ENCODE assay signal across 8 cellular contexts in the genomic region with DNA sequence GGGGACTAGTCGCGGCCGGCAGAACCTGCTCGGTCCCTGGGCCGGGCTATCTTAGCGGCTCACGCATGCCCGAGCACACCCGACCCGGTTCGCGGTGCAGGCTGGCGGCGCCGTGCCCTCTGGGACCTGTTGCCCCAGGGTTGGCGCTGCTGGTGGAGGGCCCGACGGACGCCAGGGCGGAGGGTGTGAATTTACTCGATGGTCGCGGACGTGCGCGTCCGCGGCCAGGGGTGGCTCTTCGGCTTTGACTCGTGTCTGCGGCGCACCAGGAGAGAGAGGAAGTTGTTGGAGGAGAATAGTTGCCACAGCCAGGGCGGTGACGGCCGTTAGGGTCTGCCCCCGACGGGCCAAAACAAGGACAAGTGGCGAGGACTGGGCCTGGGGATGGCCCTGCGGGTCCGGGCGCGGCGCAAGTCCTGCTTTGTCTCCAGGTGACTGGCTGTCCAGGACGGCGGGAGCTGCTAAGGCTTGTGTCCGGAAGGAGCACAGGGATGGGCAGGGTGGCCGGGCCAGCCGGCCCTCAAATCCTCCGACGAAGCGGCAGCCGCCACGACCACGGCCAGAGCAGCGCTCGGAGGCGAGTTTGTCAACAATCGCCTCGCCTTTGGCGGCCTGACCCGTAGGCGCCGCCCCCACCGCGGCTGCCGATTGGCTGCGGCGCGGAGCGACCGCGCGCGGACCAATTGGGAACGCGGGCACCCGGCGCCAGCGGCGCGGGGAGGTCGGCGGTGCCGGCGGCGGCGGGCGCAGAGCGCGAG. TPM values are rescaled to one million over a fixed set of nuclear protein-coding genes. Genes with fewer than 3 reads are reported as not detected.
A peak's percentile ranks its signal among the peaks of the same experiment; 100 is the strongest.
DNase-seq lines count a peak whose midpoint lies in the region; ATAC-seq and TF ChIP-seq lines count a peak whose summit lies in the region.

No MANE protein-coding gene starts in this region.

- CTCF ChIA-PET in activated CD4-positive, alpha-beta T cell treated with anti-CD3 and anti-CD28 coated beads for 36 hours (lab: Charles Lee): interaction anchor here (0.9 kb wide), 1 partner anchor 244 kb away, joined by 3 read pairs; no protein-coding TSS in a partner anchor

- H3K36me3 Mint-ChIP-seq in activated CD4-positive, alpha-beta T cell treated with anti-CD3 and anti-CD28 coated beads for 36 hours (ENCODE audit: low read depth): peaks cover 42% of the 10 kb centered on the region

- peak overlapping the region; percentile 29 for H3K27ac Mint-ChIP-seq in activated CD4-positive, alpha-beta T cell treated with anti-CD3 and anti-CD28 coated beads for 36 hours

- ATAC-seq in GM19025 (IDR thresholded peaks at IDR 0.05; ENCODE audit: low read depth, unreplicated experiment) (peak; percentile 49), HG03175 (IDR thresholded peaks at IDR 0.05; ENCODE audit: unreplicated experiment) (peak; percentile 54)
- ATAC-seq in activated CD4-positive, alpha-beta T cell treated with anti-CD3 and anti-CD28 coated beads for 36 hours: peak; percentile 48

- H3K4me3 Mint-ChIP-seq in activated CD4-positive, alpha-beta T cell treated with anti-CD3 and anti-CD28 coated beads for 36 hours: peak overlapping the region; percentile 90

- peak overlapping the region; percentile 82 for H3K4me3 ChIP-seq in AG10803 (ENCODE audit: low read length)

- peaks cover 58% of the 10 kb centered on the region for H3K4me1 Mint-ChIP-seq in activated CD4-positive, alpha-beta T cell treated with anti-CD3 and anti-CD28 coated beads for 36 hours

- peaks cover 19% of the 10 kb centered on the region for H3K27me3 Mint-ChIP-seq in activated CD4-positive, alpha-beta T cell treated with anti-CD3 and anti-CD28 coated beads for 36 hours

- TF ChIP-seq CTCF in AG10803 (conservative IDR thresholded peaks at IDR 0.05; ENCODE audit: low read length): no peak

- intact Hi-C loops in activated CD4-positive, alpha-beta T cell treated with anti-CD3 and anti-CD28 coated beads for 36 hours (cut with DNase I, micrococcal nuclease): loop anchor here (5.0 kb wide), 2 partner anchors 45 to 445 kb away; a partner anchor contains a TSS

- H3K9me3 Mint-ChIP-seq in activated CD4-positive, alpha-beta T cell treated with anti-CD3 and anti-CD28 coated beads for 36 hours (ENCODE audit: low read depth): no peaks in the 10 kb centered on the region

- peak; percentile 85 for DNase-seq in AG10803 (ENCODE audit: low read depth)
- DNase-seq in NCI-H345 treated with DMSO at 0.1 percent for 48 hours (lab: John Stamatoyannopoulos, UW; ENCODE audit: unreplicated experiment): peak; percentile 64
- peak; percentile 87 for DNase-seq in activated CD4-positive, alpha-beta T cell treated with anti-CD3 and anti-CD28 coated beads for 36 hours
- DNase-seq in cortex of kidney (lab: John Stamatoyannopoulos, UW): peak; percentile 78
- DNase-seq in left kidney (ENCODE audit: low read depth, low spot score): peak; percentile 96
- DNase-seq in stimulated activated CD4-positive, alpha-beta T cell treated with anti-CD3 and anti-CD28 coated beads, Interleukin-1b, Interleukin-23, amount 100 ng/mL, for 24 hours (ENCODE audit: low read depth in 4 of 4, low spot score in 1 of 4): peak in 3 of 4 experiments; percentile 48 to 74 (median 68)

- POLR2A ChIA-PET in activated CD4-positive, alpha-beta T cell treated with anti-CD3 and anti-CD28 coated beads for 36 hours (lab: Charles Lee): interaction anchor here (1.1 kb wide), 1 partner anchor 8 kb away, joined by 4 read pairs; no protein-coding TSS in a partner anchor

RNA-seq across cellular contexts. Expression of a gene that starts 1.3 kb away (rescaled TPM):
- 10 to 100 TPM; 18.2 to 28.6 TPM for total RNA-seq in activated CD4-positive, alpha-beta T cell treated with anti-CD3 and anti-CD28 coated beads for 36 hours

Comparison
In these comparisons a context has a peak if more than half of its experiments do, and no peak if none do; other contexts are left out.
1. Peak in every context shown above with its lines: DNase-seq, ATAC-seq and H3K4me3 ChIP-seq.